ENCODE assay signal across 10 cellular contexts in the genomic region with DNA sequence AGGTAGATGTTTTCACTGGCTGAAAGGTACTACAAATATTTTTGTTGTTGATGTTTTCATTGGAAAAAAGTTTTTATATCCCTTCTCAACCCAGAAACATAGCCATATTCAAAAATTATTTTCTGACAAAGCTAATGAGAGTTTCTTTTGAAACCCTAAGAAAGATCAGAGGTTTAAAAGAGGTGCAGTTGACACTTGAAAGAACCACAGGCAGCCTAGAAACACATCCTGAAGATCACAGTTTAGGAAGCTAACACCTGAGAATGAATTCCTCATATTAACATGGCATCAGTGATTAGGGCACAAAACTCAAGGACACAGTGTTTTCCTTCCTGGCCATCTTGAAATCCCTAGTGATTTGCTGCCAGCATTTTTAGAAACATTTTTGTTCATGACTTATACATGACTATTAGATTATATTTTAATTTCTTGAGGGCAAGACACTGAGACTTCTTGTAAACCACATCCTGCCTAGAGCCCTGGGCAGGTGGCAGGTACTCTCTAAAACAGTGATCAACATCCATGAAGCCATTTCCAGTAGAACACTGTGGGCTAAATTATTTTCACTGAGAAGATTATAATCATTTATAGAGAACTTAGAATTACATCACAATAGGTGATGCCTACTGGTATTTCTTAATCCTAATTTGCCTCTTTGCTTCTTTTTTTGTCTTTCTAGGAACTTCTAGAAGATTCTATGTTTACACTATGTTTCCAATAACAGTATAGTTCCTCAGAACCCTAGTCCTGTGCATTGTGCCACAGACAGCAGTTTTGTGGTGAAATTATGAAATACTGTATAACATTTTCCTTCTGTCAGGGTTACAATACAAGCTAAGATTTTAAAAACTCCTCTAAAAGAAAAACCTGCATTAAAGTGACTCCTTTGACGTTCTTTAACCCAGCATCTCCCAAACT.
DNase-seq lines count a peak whose midpoint lies in the region; ATAC-seq, FAIRE-seq and TF ChIP-seq lines count a peak whose summit lies in the region.
"Had no signal": no experiment of that assay in that cellular context is flagged by ENCODE, and none has a peak within 500 bp of the region (broad histone marks: within the 10 kb centered on the region; RNA-seq: fewer than 3 reads in every experiment).

No MANE protein-coding gene starts in this region.

- peak; percentile 94 for FAIRE-seq in GM19239 (lab: Jason Lieb, UNC)
- FAIRE-seq: K562 had no signal

- H3K4me3 Mint-ChIP-seq in osteocyte (ENCODE audit: unreplicated experiment), result no peak overlapping the region
- H3K4me3 Mint-ChIP-seq: brain had no signal

- no peaks in the 10 kb centered on the region for H3K27me3 Mint-ChIP-seq in osteocyte (ENCODE audit: unreplicated experiment)

- DNase-seq in GM19239 (ENCODE audit: insufficient read length, low spot score) (no peak), SIG-M5 treated with dmso at 0.1 percent for 504 hours (lab: John Stamatoyannopoulos, UW; ENCODE audit: unreplicated experiment) (peak; percentile 48), osteocyte (ENCODE audit: extremely low spot score, unreplicated experiment) (no peak), left ventricle myocardium superior (no peak), hepatic stellate cell (ENCODE audit: low spot score) (no peak), inferior parietal cortex (ENCODE audit: extremely low spot score) (no peak)
- DNase-seq: testis had no signal

- H3K27ac Mint-ChIP-seq in osteocyte (ENCODE audit: unreplicated experiment), result peak overlapping the region; percentile 33
- H3K27ac Mint-ChIP-seq: brain had no signal

- intact Hi-C loops in left ventricle myocardium superior (cut with micrococcal nuclease), result no loop called here

- H3K4me1 Mint-ChIP-seq in osteocyte (ENCODE audit: unreplicated experiment), result peaks cover 12% of the 10 kb centered on the region
- H3K4me1 Mint-ChIP-seq: brain had no signal

- H3K9me3 Mint-ChIP-seq in osteocyte (ENCODE audit: unreplicated experiment), result peaks cover 4% of the 10 kb centered on the region
- H3K9me3 Mint-ChIP-seq: brain had no signal

- ATAC-seq in HG02885 (IDR thresholded peaks at IDR 0.05; ENCODE audit: poor library complexity, unreplicated experiment), result peak; percentile 90
- no peak for ATAC-seq in left ventricle myocardium superior
- ATAC-seq: K562 had no signal

- H3K36me3 Mint-ChIP-seq in osteocyte (ENCODE audit: unreplicated experiment), result peaks cover 45% of the 10 kb centered on the region
- H3K36me3 Mint-ChIP-seq: brain had no signal

- TF ChIP-seq CTCF in osteocyte (IDR thresholded peaks at IDR 0.05), result no peak
